In the genomic region with DNA sequence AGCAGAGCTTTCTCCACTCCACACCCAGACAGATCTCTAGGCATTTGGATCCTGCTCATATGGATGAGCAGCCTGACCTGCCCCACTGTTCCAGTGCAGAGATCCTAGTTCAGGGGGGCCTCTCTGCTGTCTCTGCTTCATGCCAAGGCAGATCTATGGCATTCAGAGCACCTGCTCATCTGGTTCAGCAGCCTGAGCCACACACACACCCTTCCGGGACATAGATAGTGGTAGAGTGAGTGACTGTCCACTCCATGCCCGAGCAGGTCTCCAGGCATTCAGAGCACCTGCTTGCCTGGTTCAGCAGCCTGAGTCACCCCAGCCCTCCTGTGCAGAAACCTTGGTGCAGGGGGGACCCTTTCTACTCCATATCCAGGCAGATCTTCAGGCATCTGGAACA, we compare ENCODE assay signal across 18 cellular contexts. TPM values are rescaled to one million over a fixed set of nuclear protein-coding genes. Genes with fewer than 3 reads are reported as not detected.
DNase-seq lines count a peak whose midpoint lies in the region; ATAC-seq, FAIRE-seq and TF ChIP-seq lines count a peak whose summit lies in the region.
"Had no signal": no experiment of that assay in that cellular context is flagged by ENCODE, and none has a peak within 500 bp of the region (broad histone marks: within the 10 kb centered on the region; RNA-seq: fewer than 3 reads in every experiment).

No MANE protein-coding gene starts in this region.

- H3K9me3 ChIP-seq in IMR-90 (ENCODE audit: control insufficient read depth, insufficient read depth, low read length) = peaks cover 13% of the 10 kb centered on the region; the same call in 1 of the 2 replicates
- no peaks in the 10 kb centered on the region for H3K9me3 ChIP-seq in CD8-positive, alpha-beta memory T cell (ENCODE audit: low read length)
- H3K9me3 ChIP-seq: BE2C, HAP-1 had no signal

- H2AFZ ChIP-seq in IMR-90 (replicated peaks; ENCODE audit: low read length, poor library complexity) = peak overlapping the region; percentile 11

- peaks cover 1% of the 10 kb centered on the region for H3K27me3 ChIP-seq in IMR-90 (ENCODE audit: control insufficient read depth, insufficient read depth, low read length)
- no peaks in the 10 kb centered on the region for H3K27me3 ChIP-seq in bronchial epithelial cell (ENCODE audit: control insufficient read depth, insufficient read depth, low read length)
- H3K27me3 ChIP-seq in CD8-positive, alpha-beta memory T cell (ENCODE audit: insufficient read depth, low read length, poor library complexity, severe bottlenecking) = no peaks in the 10 kb centered on the region
- H3K27me3 ChIP-seq: BLaER1 treated with 17β-estradiol and CSF1 and Interleukin-3, amounts not matched to agents 10 nM and 100 nM had no signal

- peaks cover 0 to 8% (median 1%) of the 10 kb centered on the region in 3 donors for H3K36me3 Mint-ChIP-seq in CD8-positive, alpha-beta memory T cell
- H3K36me3 Mint-ChIP-seq: CD14-positive monocyte had no signal

- no peak overlapping the region for H3K4ac ChIP-seq in IMR-90 (ENCODE audit: low read depth, low read length)

- no peak for TF ChIP-seq POLR2A in IMR-90 (IDR thresholded peaks at IDR 0.05; ENCODE audit: low read depth, low read length)

- H3K79me1 ChIP-seq in IMR-90 (ENCODE audit: low read depth in 1 of 2, low read length in 2 of 2) = no peaks in the 10 kb centered on the region

- ATAC-seq in GM18502 (IDR thresholded peaks at IDR 0.05; ENCODE audit: poor library complexity, unreplicated experiment) (peak; percentile 1), IMR-90 (ENCODE audit: low read depth) (no peak), esophagus mucosa (peak; percentile 88), omental fat pad (ENCODE audit: low FRiP score) (no peak)

- no peak for TF ChIP-seq RAD21 in IMR-90 (IDR thresholded peaks at IDR 0.05; ENCODE audit: low read length)

- no peak overlapping the region for H3K14ac ChIP-seq in IMR-90 (replicated peaks; ENCODE audit: low read depth, low read length)

- no peak overlapping the region for H3K23ac ChIP-seq in IMR-90 (ENCODE audit: low read depth, low read length)

- no peaks in the 10 kb centered on the region for H3K36me3 ChIP-seq in IMR-90 (ENCODE audit: control insufficient read depth, insufficient read depth, low read length)
- no peaks in the 10 kb centered on the region for H3K36me3 ChIP-seq in bronchial epithelial cell (ENCODE audit: control insufficient read depth, insufficient read depth, low read length)
- H3K36me3 ChIP-seq in CD8-positive, alpha-beta memory T cell (ENCODE audit: insufficient read depth, low read length) = no peaks in the 10 kb centered on the region
- H3K36me3 ChIP-seq: BE2C, HAP-1 had no signal

- H3K27ac ChIP-seq in IMR-90 (ENCODE audit: insufficient read depth, low read length) = no peak overlapping the region
- no peak overlapping the region for H3K27ac ChIP-seq in CD8-positive, alpha-beta memory T cell (ENCODE audit: low read depth, low read length)
- H3K27ac ChIP-seq: A549; BLaER1 treated with 17β-estradiol and CSF1 and Interleukin-3, amounts not matched to agents 10 nM and 100 nM had no signal

- FAIRE-seq in bronchial epithelial cell (lab: Jason Lieb, UNC) = peak; percentile 70
- FAIRE-seq: A549 had no signal

- H3K9me1 ChIP-seq in IMR-90 (ENCODE audit: insufficient read depth, low read length) = no peaks in the 10 kb centered on the region

- peaks cover 10 to 22% (median 20%) of the 10 kb centered on the region in 3 donors for H3K4me1 Mint-ChIP-seq in CD8-positive, alpha-beta memory T cell
- H3K4me1 Mint-ChIP-seq: CD14-positive monocyte had no signal

- H3K27ac Mint-ChIP-seq in CD8-positive, alpha-beta memory T cell = no peak overlapping the region
- H3K27ac Mint-ChIP-seq: CD14-positive monocyte; CD4-positive, alpha-beta T cell had no signal

- H2BK120ac ChIP-seq in IMR-90 (ENCODE audit: low read depth, low read length) = no peak overlapping the region

- H4K8ac ChIP-seq in IMR-90 (ENCODE audit: low read depth in 2 of 2, low read length in 2 of 2) = no peak overlapping the region

- dilution Hi-C loops in IMR-90 (cut with HindIII; ENCODE audit: low sequenced_read_pairs, unreplicated experiment) = no loop called here

- intact Hi-C loops in IMR-90 (cut with micrococcal nuclease) = loop anchor here (10.0 kb wide), 1 partner anchor 642 kb away; no protein-coding TSS in a partner anchor

- no peaks in the 10 kb centered on the region for H4K20me1 ChIP-seq in IMR-90 (ENCODE audit: insufficient read depth, low read length)
- H4K20me1 ChIP-seq: BLaER1 treated with 17β-estradiol and CSF1 and Interleukin-3, amounts not matched to agents 10 nM and 100 nM had no signal

- no TSS peak for BruUV-seq in IMR-90 (replicated peaks; lab: Mats Ljungman, UMichigan)

- H2AK9ac ChIP-seq in IMR-90 (replicated peaks; ENCODE audit: low read depth, low read length, poor library complexity) = no peak overlapping the region

- no peaks in the 10 kb centered on the region for H3K4me1 ChIP-seq in IMR-90 (ENCODE audit: control insufficient read depth, insufficient read depth, low read length)
- H3K4me1 ChIP-seq in CD8-positive, alpha-beta memory T cell (ENCODE audit: insufficient read depth, low read length) = peaks cover 8% of the 10 kb centered on the region
- H3K4me1 ChIP-seq: A549; BE2C; BLaER1 treated with 17β-estradiol and CSF1 and Interleukin-3, amounts not matched to agents 10 nM and 100 nM; HAP-1 had no signal

- H4K5ac ChIP-seq in IMR-90 (ENCODE audit: low read depth, low read length) = no peak overlapping the region

- no peak overlapping the region for H2AK5ac ChIP-seq in IMR-90 (ENCODE audit: low read depth, low read length)

- H3K9ac ChIP-seq in IMR-90 (ENCODE audit: low read depth, low read length) = no peak overlapping the region
- H3K9ac ChIP-seq: BLaER1 treated with 17β-estradiol and CSF1 and Interleukin-3, amounts not matched to agents 10 nM and 100 nM had no signal

- in situ Hi-C loops in IMR-90 (cut with MboI; ENCODE audit: low sequenced_read_pairs) = no loop called here

- no CpG with 5 or more reads among the region's 2 CpGs for WGBS in IMR-90 (ENCODE audit: extremely low coverage in 2 of 2, insufficient read length in 1 of 2), 2 experiments

- no peak overlapping the region for H2BK15ac ChIP-seq in IMR-90 (ENCODE audit: low read depth, low read length)

- no peak overlapping the region for H3K56ac ChIP-seq in IMR-90 (ENCODE audit: extremely low read depth, insufficient read depth, low read length)

- H2BK20ac ChIP-seq in IMR-90 (ENCODE audit: low read depth, low read length) = no peak overlapping the region

- TF ChIP-seq CTCF in IMR-90 (conservative IDR thresholded peaks at IDR 0.05; ENCODE audit: low read depth, low read length) (no peak), bronchial epithelial cell (IDR thresholded peaks at IDR 0.05; ENCODE audit: insufficient read depth, low read length, severe bottlenecking) (no peak), omental fat pad (IDR thresholded peaks at IDR 0.05) (no peak)

- no peak overlapping the region for H3K4me2 ChIP-seq in IMR-90 (ENCODE audit: low read depth, low read length)
- H3K4me2 ChIP-seq: A549; BLaER1 treated with 17β-estradiol and CSF1 and Interleukin-3, amounts not matched to agents 10 nM and 100 nM had no signal

- no peak overlapping the region for H2BK5ac ChIP-seq in IMR-90 (ENCODE audit: low read depth, low read length, poor library complexity, severe bottlenecking)

- H3K9me3 Mint-ChIP-seq in CD8-positive, alpha-beta memory T cell = peaks cover 0 to 7% (median 2%) of the 10 kb centered on the region in 5 donors

- no peak for DNase-seq in IMR-90
- peak; percentile 2 for DNase-seq in bronchial epithelial cell (ENCODE audit: low read depth)
- no peak for DNase-seq in activated CD4-positive, CD25-positive, alpha-beta regulatory T cell treated with anti-CD3 and anti-CD28 coated beads, Interleukin-2, amount 50 U/mL, for 72 hours
- DNase-seq in NCI-H446 (lab: John Stamatoyannopoulos, UW) = no peak
- no peak for DNase-seq in omental fat pad (ENCODE audit: low spot score)
- DNase-seq in CD8-positive, alpha-beta memory T cell = no peak
- DNase-seq: 8988T, COR-L47, DMS79 treated with DMSO at 0.1 percent for 48 hours, GOT3 had no signal

- no peak overlapping the region for H3K18ac ChIP-seq in IMR-90 (ENCODE audit: low read depth, low read length)

- peaks cover 20 to 44% of the 10 kb centered on the region in 2 donors for H3K27me3 Mint-ChIP-seq in CD8-positive, alpha-beta memory T cell

- CTCF ChIA-PET in IMR-90 (lab: Yijun Ruan, JAX) = interaction anchor here (0.6 kb wide), 1 partner anchor 124 kb away, joined by 3 read pairs; no protein-coding TSS in a partner anchor
- CTCF ChIA-PET in CD8-positive, alpha-beta memory T cell (lab: Charles Lee) = interaction anchor here (0.7 to 4.3 kb wide), 25 partner anchors 8 to 763 kb away, joined by 3 to 44 read pairs (median 5); partner anchors contain the start of gene ZNF800

- H3K4me3 ChIP-seq in IMR-90 (ENCODE audit: insufficient read depth, low read depth, low read length) = no peak overlapping the region
- no peak overlapping the region for H3K4me3 ChIP-seq in bronchial epithelial cell (ENCODE audit: low read depth, low read length)
- no peak overlapping the region for H3K4me3 ChIP-seq in CD8-positive, alpha-beta memory T cell (ENCODE audit: low read length)
- H3K4me3 ChIP-seq: A549, HAP-1 had no signal

- no peak overlapping the region for H3K4me3 Mint-ChIP-seq in CD8-positive, alpha-beta memory T cell
- H3K4me3 Mint-ChIP-seq: CD14-positive monocyte; CD4-positive, alpha-beta T cell had no signal

- no peak overlapping the region for H4K91ac ChIP-seq in IMR-90 (ENCODE audit: insufficient read depth, low read depth, low read length)

- POLR2A ChIA-PET in IMR-90 (lab: Charles Lee; ENCODE audit: unreplicated experiment) = no interaction called here
- POLR2A ChIA-PET in CD8-positive, alpha-beta memory T cell (lab: Charles Lee) = interaction anchor here (0.9 to 2.8 kb wide), 2 partner anchors 55 to 99 kb away, joined by 5 to 16 read pairs; partner anchors contain the start of gene ZNF800

TF ChIP-seq in IMR-90, 13 proteins besides CTCF, POLR2A, EP300 and RAD21 (continues in another document):
- TF ChIP-seq, protein P1, sequence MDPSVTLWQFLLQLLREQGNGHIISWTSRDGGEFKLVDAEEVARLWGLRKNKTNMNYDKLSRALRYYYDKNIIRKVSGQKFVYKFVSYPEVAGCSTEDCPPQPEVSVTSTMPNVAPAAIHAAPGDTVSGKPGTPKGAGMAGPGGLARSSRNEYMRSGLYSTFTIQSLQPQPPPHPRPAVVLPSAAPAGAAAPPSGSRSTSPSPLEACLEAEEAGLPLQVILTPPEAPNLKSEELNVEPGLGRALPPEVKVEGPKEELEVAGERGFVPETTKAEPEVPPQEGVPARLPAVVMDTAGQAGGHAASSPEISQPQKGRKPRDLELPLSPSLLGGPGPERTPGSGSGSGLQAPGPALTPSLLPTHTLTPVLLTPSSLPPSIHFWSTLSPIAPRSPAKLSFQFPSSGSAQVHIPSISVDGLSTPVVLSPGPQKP (IDR thresholded peaks at IDR 0.05; ENCODE audit: borderline replicate concordance, low read depth, low read length) = no peak

RNA-seq across cellular contexts. Expression of gene ZNF800, which starts 54.3 kb away (rescaled TPM):
- 13.1 and 20.0 TPM in 2 replicates for total RNA-seq in IMR-90 (2012; rRNA removed)
- 6.9 TPM in 2 replicates for polyA plus RNA-seq in IMR-90 (2012; rRNA removed)
- 3.5 and 4.1 TPM in 2 replicates for polyA plus RNA-seq in IMR-90 (2012; cell fraction: cytosol; rRNA removed)
- 18.9 and 19.0 TPM in 2 replicates for polyA plus RNA-seq in IMR-90 (2012; cell fraction: nucleus; rRNA removed; ENCODE audit: low replicate concordance)
- 13.6 and 14.5 TPM in 2 replicates for total RNA-seq in bronchial epithelial cell
- 17.6 TPM for total RNA-seq in esophagus mucosa
- total RNA-seq in omental fat pad = 10 to 100 TPM; 28.3 to 47.2 (median 35.8) TPM
- total RNA-seq in CD8-positive, alpha-beta memory T cell = 10 to 100 TPM; 43.8 TPM
- polyA plus RNA-seq in CD8-positive, alpha-beta memory T cell = 51.5 TPM

Comparison
In these comparisons a context has a peak if more than half of its experiments do, and no peak if none do; other contexts are left out.
1. ATAC-seq: peak in GM18502 (single experiment) and esophagus mucosa (single experiment); none in IMR-90 (single experiment) and omental fat pad (single experiment).